In the genomic region with DNA sequence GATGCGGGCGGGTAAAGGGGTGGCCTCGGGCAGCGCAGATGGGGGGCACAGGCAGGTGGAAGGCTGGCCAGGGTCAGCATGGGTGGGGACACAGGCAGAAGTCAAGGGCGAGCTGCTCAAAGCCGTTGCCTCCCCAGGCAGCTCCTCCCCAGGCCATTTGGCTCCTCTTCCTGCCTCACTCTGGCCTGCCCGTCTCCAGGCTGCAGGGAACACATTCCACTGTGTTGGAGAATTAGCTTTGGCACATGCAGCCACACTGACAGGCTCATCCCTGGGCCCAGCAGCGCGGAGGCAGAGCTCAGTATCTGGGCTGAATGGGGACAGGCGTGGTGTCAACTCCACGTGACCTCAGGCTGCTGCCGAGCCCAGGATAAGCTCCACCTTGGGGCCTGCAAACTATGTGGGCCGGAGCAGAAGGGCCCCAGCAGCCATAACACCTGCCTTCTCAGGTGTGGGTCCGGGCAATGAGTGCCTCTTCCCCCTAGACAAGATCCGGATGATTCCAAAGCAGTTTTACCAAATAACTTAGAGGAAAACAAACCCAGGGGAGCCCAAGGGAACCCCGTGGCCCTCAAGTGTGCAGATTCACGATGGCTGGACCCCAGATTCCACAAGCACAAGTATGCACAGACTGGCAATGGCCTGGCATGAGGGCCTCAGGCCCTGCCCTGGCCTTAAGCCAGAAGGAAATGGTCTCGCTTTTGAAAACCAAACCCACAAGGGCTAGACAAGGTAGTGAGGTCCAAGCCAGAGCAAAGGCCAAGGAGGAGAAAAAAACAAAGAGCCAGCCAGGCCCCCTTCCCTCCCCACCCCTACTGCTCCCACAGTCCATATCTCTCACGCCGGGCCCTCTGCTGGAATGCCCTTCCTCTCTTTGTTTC, we compare ENCODE assay signal across 1 cellular context.
TF ChIP-seq lines count a peak whose summit lies in the region.

No MANE protein-coding gene starts in this region.

TF ChIP-seq in K562, 482 proteins besides CTCF, POLR2A, EP300 and RAD21 (continued from another document and continues in another):
- peak; percentile 31; the same call in 1 of the 2 replicates for TF ChIP-seq TFE3 (CRISPR knock-in tag; IDR thresholded peaks at IDR 0.05)
- no peak for TF ChIP-seq ZNF140 (CRISPR knock-in tag; IDR thresholded peaks at IDR 0.05)
- TF ChIP-seq ZNF57 (CRISPR knock-in tag; IDR thresholded peaks at IDR 0.05), result no peak
- peak; percentile 52; the same call in 1 of the 2 replicates for TF ChIP-seq TOE1 (IDR thresholded peaks at IDR 0.05; ENCODE audit: borderline replicate concordance)
- no peak for TF ChIP-seq TOE1 (CRISPR knock-in tag; IDR thresholded peaks at IDR 0.05; ENCODE audit: borderline replicate concordance, low read depth)
- peak in 1 of 2 experiments; percentile 48; a peak in 1 of 4 replicates for TF ChIP-seq FOXK2 (conservative IDR thresholded peaks at IDR 0.05 in 1 of 2, IDR thresholded peaks at IDR 0.05 in 1 of 2; ENCODE audit: low read depth in 2 of 2)
- TF ChIP-seq BHLHE40 (IDR thresholded peaks at IDR 0.05; ENCODE audit: low read length), result peak; percentile 81
- TF ChIP-seq, protein P1, sequence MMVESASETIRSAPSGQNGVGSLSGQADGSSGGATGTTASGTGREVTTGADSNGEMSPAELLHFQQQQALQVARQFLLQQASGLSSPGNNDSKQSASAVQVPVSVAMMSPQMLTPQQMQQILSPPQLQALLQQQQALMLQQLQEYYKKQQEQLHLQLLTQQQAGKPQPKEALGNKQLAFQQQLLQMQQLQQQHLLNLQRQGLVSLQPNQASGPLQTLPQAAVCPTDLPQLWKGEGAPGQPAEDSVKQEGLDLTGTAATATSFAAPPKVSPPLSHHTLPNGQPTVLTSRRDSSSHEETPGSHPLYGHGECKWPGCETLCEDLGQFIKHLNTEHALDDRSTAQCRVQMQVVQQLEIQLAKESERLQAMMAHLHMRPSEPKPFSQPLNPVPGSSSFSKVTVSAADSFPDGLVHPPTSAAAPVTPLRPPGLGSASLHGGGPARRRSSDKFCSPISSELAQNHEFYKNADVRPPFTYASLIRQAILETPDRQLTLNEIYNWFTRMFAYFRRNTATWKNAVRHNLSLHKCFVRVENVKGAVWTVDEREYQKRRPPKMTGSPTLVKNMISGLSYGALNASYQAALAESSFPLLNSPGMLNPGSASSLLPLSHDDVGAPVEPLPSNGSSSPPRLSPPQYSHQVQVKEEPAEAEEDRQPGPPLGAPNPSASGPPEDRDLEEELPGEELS (CRISPR knock-in tag; IDR thresholded peaks at IDR 0.05; ENCODE audit: borderline replicate concordance), result no peak
- TF ChIP-seq TEAD1 (CRISPR knock-in tag; IDR thresholded peaks at IDR 0.05), result 0 out of 4 replicates have a peak, but pooled peaks have one; percentile 15 to 24
- TF ChIP-seq MAX (CRISPR knock-in tag; IDR thresholded peaks at IDR 0.05), result peak; percentile 93
- peak; percentile 95 for TF ChIP-seq USF2 (CRISPR knock-in tag; IDR thresholded peaks at IDR 0.05)
- TF ChIP-seq TFAP4 (CRISPR knock-in tag; IDR thresholded peaks at IDR 0.05; ENCODE audit: borderline replicate concordance), result peak; percentile 30; the same call in 1 of the 2 replicates
- TF ChIP-seq ZNF695 (CRISPR knock-in tag; IDR thresholded peaks at IDR 0.05), result no peak
- no peak for TF ChIP-seq E2F8 (IDR thresholded peaks at IDR 0.05; ENCODE audit: low read depth, partially characterized antibody)
- no peak for TF ChIP-seq MEF2D (tag; conservative IDR thresholded peaks at IDR 0.05; ENCODE audit: low read depth)
- TF ChIP-seq, protein P2, sequence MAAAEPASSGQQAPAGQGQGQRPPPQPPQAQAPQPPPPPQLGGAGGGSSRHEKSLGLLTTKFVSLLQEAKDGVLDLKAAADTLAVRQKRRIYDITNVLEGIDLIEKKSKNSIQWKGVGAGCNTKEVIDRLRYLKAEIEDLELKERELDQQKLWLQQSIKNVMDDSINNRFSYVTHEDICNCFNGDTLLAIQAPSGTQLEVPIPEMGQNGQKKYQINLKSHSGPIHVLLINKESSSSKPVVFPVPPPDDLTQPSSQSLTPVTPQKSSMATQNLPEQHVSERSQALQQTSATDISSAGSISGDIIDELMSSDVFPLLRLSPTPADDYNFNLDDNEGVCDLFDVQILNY (CRISPR knock-in tag; IDR thresholded peaks at IDR 0.05), result peak; percentile 46; the same call in 1 of the 2 replicates
- TF ChIP-seq, protein P3, sequence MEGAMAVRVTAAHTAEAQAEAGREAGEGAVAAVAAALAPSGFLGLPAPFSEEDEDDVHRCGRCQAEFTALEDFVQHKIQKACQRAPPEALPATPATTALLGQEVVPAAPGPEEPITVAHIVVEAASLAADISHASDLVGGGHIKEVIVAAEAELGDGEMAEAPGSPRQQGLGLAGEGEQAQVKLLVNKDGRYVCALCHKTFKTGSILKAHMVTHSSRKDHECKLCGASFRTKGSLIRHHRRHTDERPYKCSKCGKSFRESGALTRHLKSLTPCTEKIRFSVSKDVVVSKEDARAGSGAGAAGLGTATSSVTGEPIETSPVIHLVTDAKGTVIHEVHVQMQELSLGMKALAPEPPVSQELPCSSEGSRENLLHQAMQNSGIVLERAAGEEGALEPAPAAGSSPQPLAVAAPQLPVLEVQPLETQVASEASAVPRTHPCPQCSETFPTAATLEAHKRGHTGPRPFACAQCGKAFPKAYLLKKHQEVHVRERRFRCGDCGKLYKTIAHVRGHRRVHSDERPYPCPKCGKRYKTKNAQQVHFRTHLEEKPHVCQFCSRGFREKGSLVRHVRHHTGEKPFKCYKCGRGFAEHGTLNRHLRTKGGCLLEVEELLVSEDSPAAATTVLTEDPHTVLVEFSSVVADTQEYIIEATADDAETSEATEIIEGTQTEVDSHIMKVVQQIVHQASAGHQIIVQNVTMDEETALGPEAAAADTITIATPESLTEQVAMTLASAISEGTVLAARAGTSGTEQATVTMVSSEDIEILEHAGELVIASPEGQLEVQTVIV (CRISPR knock-in tag; IDR thresholded peaks at IDR 0.05; ENCODE audit: borderline replicate concordance), result no peak
- no peak for TF ChIP-seq SUPT5H (IDR thresholded peaks at IDR 0.05)
- TF ChIP-seq RFX5 (IDR thresholded peaks at IDR 0.05; ENCODE audit: low read depth, low read length), result no peak
- peak; percentile 92 for TF ChIP-seq ZNF592 (IDR thresholded peaks at IDR 0.05)
- TF ChIP-seq, protein P4, sequence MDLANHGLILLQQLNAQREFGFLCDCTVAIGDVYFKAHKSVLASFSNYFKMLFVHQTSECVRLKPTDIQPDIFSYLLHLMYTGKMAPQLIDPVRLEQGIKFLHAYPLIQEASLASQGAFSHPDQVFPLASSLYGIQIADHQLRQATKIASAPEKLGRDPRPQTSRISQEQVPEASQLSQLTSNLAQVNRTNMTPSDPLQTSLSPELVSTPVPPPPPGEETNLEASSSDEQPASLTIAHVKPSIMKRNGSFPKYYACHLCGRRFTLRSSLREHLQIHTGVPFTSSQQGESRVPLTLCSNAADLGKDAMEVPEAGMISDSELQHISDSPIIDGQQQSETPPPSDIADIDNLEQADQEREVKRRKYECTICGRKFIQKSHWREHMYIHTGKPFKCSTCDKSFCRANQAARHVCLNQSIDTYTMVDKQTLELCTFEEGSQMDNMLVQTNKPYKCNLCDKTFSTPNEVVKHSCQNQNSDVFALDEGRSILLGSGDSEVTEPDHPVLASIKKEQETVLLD (IDR thresholded peaks at IDR 0.05), result no peak
- no peak for TF ChIP-seq SPI1 (IDR thresholded peaks at IDR 0.05; ENCODE audit: borderline replicate concordance, low read depth, low read length)
- TF ChIP-seq ZFP1 (CRISPR knock-in tag; IDR thresholded peaks at IDR 0.05), result no peak
- TF ChIP-seq RB1 (IDR thresholded peaks at IDR 0.05; ENCODE audit: low read depth), result no peak
- TF ChIP-seq KLF16 (IDR thresholded peaks at IDR 0.05), result no peak
- peak; percentile 9; the same call in 1 of the 2 replicates for TF ChIP-seq ELK3 (CRISPR knock-in tag; IDR thresholded peaks at IDR 0.05)
- no peak for TF ChIP-seq ZNF699 (CRISPR knock-in tag; IDR thresholded peaks at IDR 0.05; ENCODE audit: insufficient replicate concordance)
- TF ChIP-seq IFI16 (CRISPR knock-in tag; IDR thresholded peaks at IDR 0.05), result no peak
- TF ChIP-seq, protein P5, sequence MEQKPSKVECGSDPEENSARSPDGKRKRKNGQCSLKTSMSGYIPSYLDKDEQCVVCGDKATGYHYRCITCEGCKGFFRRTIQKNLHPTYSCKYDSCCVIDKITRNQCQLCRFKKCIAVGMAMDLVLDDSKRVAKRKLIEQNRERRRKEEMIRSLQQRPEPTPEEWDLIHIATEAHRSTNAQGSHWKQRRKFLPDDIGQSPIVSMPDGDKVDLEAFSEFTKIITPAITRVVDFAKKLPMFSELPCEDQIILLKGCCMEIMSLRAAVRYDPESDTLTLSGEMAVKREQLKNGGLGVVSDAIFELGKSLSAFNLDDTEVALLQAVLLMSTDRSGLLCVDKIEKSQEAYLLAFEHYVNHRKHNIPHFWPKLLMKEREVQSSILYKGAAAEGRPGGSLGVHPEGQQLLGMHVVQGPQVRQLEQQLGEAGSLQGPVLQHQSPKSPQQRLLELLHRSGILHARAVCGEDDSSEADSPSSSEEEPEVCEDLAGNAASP (IDR thresholded peaks at IDR 0.05), result no peak
- no peak for TF ChIP-seq PRMT5 (CRISPR knock-in tag; IDR thresholded peaks at IDR 0.05)
